In genomic region chr19:36646746-36647145, GRCh38 we compare ENCODE assay signal across 23 cellular contexts.
"Had no signal": no experiment of that assay in that cellular context is flagged by ENCODE, and none has a peak within 500 bp of the region (broad histone marks: within the 10 kb centered on the region; RNA-seq: fewer than 3 reads in every experiment).

No MANE protein-coding gene starts in this region.

- H3K4me1 ChIP-seq: esophagus muscularis mucosa, foreskin keratinocyte, left ventricle myocardium inferior, psoas muscle, suprapubic skin, thyroid gland, vagina had no signal

- H3K27me3 ChIP-seq: esophagus muscularis mucosa, foreskin keratinocyte, ovary, suprapubic skin, thyroid gland, vagina had no signal

- H3K9me3 ChIP-seq: thyroid gland had no signal

- H3K36me3 ChIP-seq: ovary had no signal

- ATAC-seq: foreskin keratinocyte; left colon; natural killer cell; psoas muscle; right cardiac atrium; stimulated activated naive B cell treated with anti-CD40 and anti-IgM and Interleukin-4, amounts not matched to agents 10 μg/mL and 1 μg/mL and 100 μg/mL, for 72 hours had no signal

- FAIRE-seq: colon, endothelial cell of umbilical vein had no signal

- DNase-seq: effector CD8-positive, alpha-beta T cell; foreskin keratinocyte; kidney glomerular epithelial cell; left colon; left ventricle myocardium inferior; natural killer cell; occipital lobe; ovary; posterior cingulate gyrus; psoas muscle; right cardiac atrium; stimulated activated CD4-positive, alpha-beta T cell treated with anti-CD3 and anti-CD28 coated beads, Interleukin-15, amount 100 ng/mL, for 24 hours; stimulated activated CD4-positive, alpha-beta T cell treated with anti-CD3 and anti-CD28 coated beads, Interleukin-2, amount 100 ng/mL, for 48 hours; stimulated activated naive B cell treated with anti-CD40 and anti-IgM and Interleukin-4, amounts not matched to agents 10 μg/mL and 1 μg/mL and 100 μg/mL, for 72 hours; thyroid gland; trophoblast cell had no signal

- H3K4me3 ChIP-seq: esophagus muscularis mucosa, left ventricle myocardium inferior, lung, ovary, psoas muscle, skin epidermis, suprapubic skin, thyroid gland, vagina had no signal

- H3K27ac ChIP-seq: esophagus muscularis mucosa, foreskin keratinocyte, left ventricle myocardium inferior, ovary, psoas muscle, skin epidermis, suprapubic skin, thyroid gland, vagina had no signal
